3 cellular contexts compared by ENCODE assay signal in genomic region chr11:123231263-123231662, GRCh38.
TF ChIP-seq lines count a peak whose summit lies in the region.

No MANE protein-coding gene starts in this region.

TF ChIP-seq in A549, 52 proteins besides CTCF, POLR2A, EP300 and RAD21 (continues in another document):
- TF ChIP-seq RNF2 (IDR thresholded peaks at IDR 0.05; ENCODE audit: borderline replicate concordance, low read depth), result no peak
- TF ChIP-seq KDM1A (IDR thresholded peaks at IDR 0.05; ENCODE audit: low read depth), result no peak
- TF ChIP-seq SMC3 (IDR thresholded peaks at IDR 0.05), result no peak
- TF ChIP-seq HES2 (IDR thresholded peaks at IDR 0.05), result no peak
- TF ChIP-seq ELK1 (IDR thresholded peaks at IDR 0.05; ENCODE audit: low read depth, low read length), result no peak
- no peak for TF ChIP-seq ESRRA (IDR thresholded peaks at IDR 0.05; ENCODE audit: borderline replicate concordance, low read length)
- no peak for TF ChIP-seq GATA3 (IDR thresholded peaks at IDR 0.05; ENCODE audit: borderline replicate concordance)
- TF ChIP-seq HEYL (CRISPR knock-in tag; IDR thresholded peaks at IDR 0.05), result no peak
- TF ChIP-seq CBX2 (IDR thresholded peaks at IDR 0.05; ENCODE audit: borderline replicate concordance, low read depth), result no peak
- no peak for TF ChIP-seq TP53 (CRISPR knock-in tag; IDR thresholded peaks at IDR 0.05)
- TF ChIP-seq HOXB5 (CRISPR knock-in tag; IDR thresholded peaks at IDR 0.05), result no peak
- TF ChIP-seq ZC3H11A (IDR thresholded peaks at IDR 0.05), result no peak
- no peak for TF ChIP-seq RFX5 (IDR thresholded peaks at IDR 0.05)
- TF ChIP-seq HMGXB4 (CRISPR knock-in tag; IDR thresholded peaks at IDR 0.05; ENCODE audit: borderline replicate concordance), result no peak
- TF ChIP-seq REST (IDR thresholded peaks at IDR 0.05), result no peak
- no peak for TF ChIP-seq SREBF2 (IDR thresholded peaks at IDR 0.05)

TF ChIP-seq in GM23338, 12 proteins besides CTCF, POLR2A, EP300 and RAD21:
- TF ChIP-seq POLR2AphosphoS5 (IDR thresholded peaks at IDR 0.05; ENCODE audit: low read depth) (no peak), NANOG (IDR thresholded peaks at IDR 0.05; ENCODE audit: borderline replicate concordance) (no peak), ZNF462 (CRISPR knock-in tag; IDR thresholded peaks at IDR 0.05) (no peak), CREB1 (CRISPR knock-in tag; IDR thresholded peaks at IDR 0.05; ENCODE audit: low read depth) (no peak), REST (IDR thresholded peaks at IDR 0.05; ENCODE audit: unreplicated experiment) (no peak), EZH2 (IDR thresholded peaks at IDR 0.05; ENCODE audit: low read depth, unreplicated experiment) (no peak)

TF ChIP-seq in H1, 55 proteins besides CTCF, POLR2A, EP300 and RAD21:
- TF ChIP-seq ASH2L (IDR thresholded peaks at IDR 0.05; ENCODE audit: low read length) (no peak), TEAD4 (IDR thresholded peaks at IDR 0.05; ENCODE audit: low read depth, low read length) (no peak), TAF1 (IDR thresholded peaks at IDR 0.05; ENCODE audit: low read depth, low read length) (no peak), RXRA (IDR thresholded peaks at IDR 0.05; ENCODE audit: insufficient read depth, low read depth, low read length) (no peak), MAX (IDR thresholded peaks at IDR 0.05) (no peak), E2F6 (IDR thresholded peaks at IDR 0.05) (no peak), ZNF274 (IDR thresholded peaks at IDR 0.05; ENCODE audit: borderline replicate concordance, extremely low read depth, low read length) (no peak), ATF3 (IDR thresholded peaks at IDR 0.05; ENCODE audit: insufficient read depth, low read depth, low read length) (no peak), RFX5 (IDR thresholded peaks at IDR 0.05; ENCODE audit: borderline replicate concordance, low read depth, low read length) (no peak), CREB1 (IDR thresholded peaks at IDR 0.05) (no peak), HDAC2 (IDR thresholded peaks at IDR 0.05; ENCODE audit: borderline replicate concordance in 1 of 2, low read depth in 2 of 2, low read length in 2 of 2) (no peak)
